Comparison of ENCODE assay signal across 31 cellular contexts in genomic region chr3:188782725-188783124, GRCh38.
DNase-seq lines count a peak whose midpoint lies in the region; ATAC-seq and TF ChIP-seq lines count a peak whose summit lies in the region.
"Had no signal": no experiment of that assay in that cellular context is flagged by ENCODE, and none has a peak within 500 bp of the region (broad histone marks: within the 10 kb centered on the region; RNA-seq: fewer than 3 reads in every experiment).

No MANE protein-coding gene starts in this region.

- TF ChIP-seq CTCF in coronary artery (IDR thresholded peaks at IDR 0.05), result no peak

- peaks cover 3% of the 10 kb centered on the region for H3K36me3 Mint-ChIP-seq in activated CD4-positive, alpha-beta T cell treated with anti-CD3 and anti-CD28 coated beads, Interleukin-2, amount 10 ng/mL, durations not matched to agents 24 days and 14 days (ENCODE audit: low read depth)
- peaks cover 6% of the 10 kb centered on the region for H3K36me3 Mint-ChIP-seq in activated naive CD8-positive, alpha-beta T cell treated with anti-CD3 and anti-CD28 coated beads, Interleukin-2, amount 50 U/mL, for 24 hours (ENCODE audit: low read depth)
- H3K36me3 Mint-ChIP-seq in memory B cell, result peaks cover 8% of the 10 kb centered on the region
- no peaks in the 10 kb centered on the region for H3K36me3 Mint-ChIP-seq in stimulated activated effector memory CD8-positive, alpha-beta T cell treated with anti-CD3 and anti-CD28 coated beads, Interleukin-12 subunit alpha, Interleukin-12 subunit beta, amount 100 ng/mL, for 72 hours
- H3K36me3 Mint-ChIP-seq: type B pancreatic cell had no signal

- H3K4me1 Mint-ChIP-seq in activated CD4-positive, alpha-beta T cell treated with anti-CD3 and anti-CD28 coated beads, Interleukin-2, amount 10 ng/mL, durations not matched to agents 24 days and 14 days, result peaks cover 8% of the 10 kb centered on the region
- H3K4me1 Mint-ChIP-seq in activated naive CD8-positive, alpha-beta T cell treated with anti-CD3 and anti-CD28 coated beads, Interleukin-2, amount 50 U/mL, for 24 hours, result peaks cover 14% of the 10 kb centered on the region
- peaks cover 7% of the 10 kb centered on the region for H3K4me1 Mint-ChIP-seq in memory B cell
- H3K4me1 Mint-ChIP-seq in stimulated activated effector memory CD8-positive, alpha-beta T cell treated with anti-CD3 and anti-CD28 coated beads, Interleukin-12 subunit alpha, Interleukin-12 subunit beta, amount 100 ng/mL, for 72 hours, result peaks cover 10% of the 10 kb centered on the region

- H3K4me3 Mint-ChIP-seq in activated CD4-positive, alpha-beta T cell treated with anti-CD3 and anti-CD28 coated beads, Interleukin-2, amount 10 ng/mL, durations not matched to agents 24 days and 14 days, result no peak overlapping the region
- no peak overlapping the region for H3K4me3 Mint-ChIP-seq in activated naive CD8-positive, alpha-beta T cell treated with anti-CD3 and anti-CD28 coated beads, Interleukin-2, amount 50 U/mL, for 24 hours
- no peak overlapping the region for H3K4me3 Mint-ChIP-seq in memory B cell
- H3K4me3 Mint-ChIP-seq in stimulated activated effector memory CD8-positive, alpha-beta T cell treated with anti-CD3 and anti-CD28 coated beads, Interleukin-12 subunit alpha, Interleukin-12 subunit beta, amount 100 ng/mL, for 72 hours, result no peak overlapping the region
- H3K4me3 Mint-ChIP-seq: activated CD4-positive, alpha-beta T cell treated with anti-CD3 and anti-CD28 coated beads for 36 hours; central memory CD8-positive, alpha-beta T cell; type B pancreatic cell had no signal

- H3K27ac ChIP-seq in coronary artery, result peak overlapping the region in 1 of 2 donors; percentile 33
- H3K27ac ChIP-seq: 22Rv1, foreskin keratinocyte, HL-60 had no signal

- peak; percentile 20 for ATAC-seq in activated naive CD8-positive, alpha-beta T cell treated with anti-CD3 and anti-CD28 coated beads, Interleukin-2, amount 50 U/mL, for 24 hours
- no peak for ATAC-seq in memory B cell (ENCODE audit: low read depth)
- ATAC-seq in stimulated activated effector memory CD8-positive, alpha-beta T cell treated with anti-CD3 and anti-CD28 coated beads, Interleukin-12 subunit alpha, Interleukin-12 subunit beta, amount 100 ng/mL, for 72 hours, result peak; percentile 42
- ATAC-seq: activated CD4-positive, alpha-beta T cell treated with anti-CD3 and anti-CD28 coated beads for 36 hours; esophagus mucosa; foreskin keratinocyte; GM12878; heart right ventricle; right cardiac atrium had no signal

- intact Hi-C loops in activated CD4-positive, alpha-beta T cell treated with anti-CD3 and anti-CD28 coated beads, Interleukin-2, amount 10 ng/mL, durations not matched to agents 24 days and 14 days (cut with micrococcal nuclease), result no loop called here

- H3K27me3 Mint-ChIP-seq in activated CD4-positive, alpha-beta T cell treated with anti-CD3 and anti-CD28 coated beads, Interleukin-2, amount 10 ng/mL, durations not matched to agents 24 days and 14 days, result no peaks in the 10 kb centered on the region
- H3K27me3 Mint-ChIP-seq in activated naive CD8-positive, alpha-beta T cell treated with anti-CD3 and anti-CD28 coated beads, Interleukin-2, amount 50 U/mL, for 24 hours, result no peaks in the 10 kb centered on the region
- H3K27me3 Mint-ChIP-seq in memory B cell, result no peaks in the 10 kb centered on the region
- H3K27me3 Mint-ChIP-seq: activated CD4-positive, alpha-beta T cell treated with anti-CD3 and anti-CD28 coated beads for 36 hours; central memory CD8-positive, alpha-beta T cell; type B pancreatic cell had no signal

- peak; percentile 57 for DNase-seq in activated CD4-positive, alpha-beta T cell treated with anti-CD3 and anti-CD28 coated beads, Interleukin-2, amount 10 ng/mL, durations not matched to agents 24 days and 14 days
- DNase-seq in activated CD4-positive, alpha-beta T cell treated with anti-CD3 and anti-CD28 coated beads, Interleukin-2, amount 50 U/mL, for 4 hours, result no peak
- DNase-seq in activated naive CD8-positive, alpha-beta T cell treated with anti-CD3 and anti-CD28 coated beads, Interleukin-2, amount 50 U/mL, for 24 hours, result no peak
- DNase-seq in memory B cell (ENCODE audit: low spot score in 2 of 2), result no peak
- no peak for DNase-seq in stimulated activated effector memory CD8-positive, alpha-beta T cell treated with anti-CD3 and anti-CD28 coated beads, Interleukin-12 subunit alpha, Interleukin-12 subunit beta, amount 100 ng/mL, for 72 hours (ENCODE audit: low spot score in 2 of 2)
- DNase-seq in coronary artery (ENCODE audit: low spot score), result no peak
- DNase-seq in KG1 (lab: John Stamatoyannopoulos, UW), result no peak
- DNase-seq in inferior parietal cortex (ENCODE audit: extremely low spot score), result no peak
- DNase-seq: activated CD4-positive, alpha-beta T cell treated with anti-CD3 and anti-CD28 coated beads for 36 hours; activated effector memory CD4-positive, alpha-beta T cell treated with Interleukin-2 at 50 U/mL for 16 hours; activated T-cell treated with anti-CD3 and anti-CD28 coated beads, Interleukin-2, amount 50 U/mL, for 1 hour; C1 segment of cervical spinal cord; foreskin keratinocyte; heart right ventricle; kidney glomerular epithelial cell; MV-4-11; NCI-H1436; NCI-H2081; NCI-H774; posterior cingulate gyrus; right cardiac atrium; stimulated activated CD4-positive, alpha-beta T cell treated with anti-CD3 and anti-CD28 coated beads, Interleukin-2, amount 100 ng/mL, for 48 hours; T-helper 9 cell had no signal

- H3K9me3 Mint-ChIP-seq in activated CD4-positive, alpha-beta T cell treated with anti-CD3 and anti-CD28 coated beads, Interleukin-2, amount 10 ng/mL, durations not matched to agents 24 days and 14 days, result no peaks in the 10 kb centered on the region
- H3K9me3 Mint-ChIP-seq in activated naive CD8-positive, alpha-beta T cell treated with anti-CD3 and anti-CD28 coated beads, Interleukin-2, amount 50 U/mL, for 24 hours, result no peaks in the 10 kb centered on the region
- peaks cover 2% of the 10 kb centered on the region for H3K9me3 Mint-ChIP-seq in memory B cell
- H3K9me3 Mint-ChIP-seq in stimulated activated effector memory CD8-positive, alpha-beta T cell treated with anti-CD3 and anti-CD28 coated beads, Interleukin-12 subunit alpha, Interleukin-12 subunit beta, amount 100 ng/mL, for 72 hours, result no peaks in the 10 kb centered on the region
- H3K9me3 Mint-ChIP-seq: central memory CD8-positive, alpha-beta T cell; type B pancreatic cell had no signal

- H3K4me3 ChIP-seq in coronary artery, result no peak overlapping the region
- H3K4me3 ChIP-seq: GM12878, HAP-1, heart right ventricle, lung had no signal

- H3K27ac Mint-ChIP-seq in activated CD4-positive, alpha-beta T cell treated with anti-CD3 and anti-CD28 coated beads, Interleukin-2, amount 10 ng/mL, durations not matched to agents 24 days and 14 days, result no peak overlapping the region
- no peak overlapping the region for H3K27ac Mint-ChIP-seq in activated naive CD8-positive, alpha-beta T cell treated with anti-CD3 and anti-CD28 coated beads, Interleukin-2, amount 50 U/mL, for 24 hours
- peak overlapping the region; percentile 14 for H3K27ac Mint-ChIP-seq in memory B cell
- H3K27ac Mint-ChIP-seq in stimulated activated effector memory CD8-positive, alpha-beta T cell treated with anti-CD3 and anti-CD28 coated beads, Interleukin-12 subunit alpha, Interleukin-12 subunit beta, amount 100 ng/mL, for 72 hours, result no peak overlapping the region
- H3K27ac Mint-ChIP-seq: activated CD4-positive, alpha-beta T cell treated with anti-CD3 and anti-CD28 coated beads for 36 hours; type B pancreatic cell had no signal
